Comparison of ENCODE assay signal across 1 cellular context in genomic region chr20:32607324-32607723, GRCh38.
TF ChIP-seq lines count a peak whose summit lies in the region.

No MANE protein-coding gene starts in this region.

TF ChIP-seq in HepG2, 621 proteins besides CTCF, POLR2A, EP300 and RAD21 (continued from another document):
- TF ChIP-seq ZNF687 (CRISPR knock-in tag; IDR thresholded peaks at IDR 0.05) (peak; percentile 21; the same call in 1 of the 2 replicates), NRL (CRISPR knock-in tag; IDR thresholded peaks at IDR 0.05; ENCODE audit: borderline replicate concordance) (0 out of 2 replicates have a peak, but pooled peaks have one; percentile 52), SP4 (CRISPR knock-in tag; IDR thresholded peaks at IDR 0.05) (0 out of 2 replicates have a peak, but pooled peaks have one; percentile 34), ZNF770 (CRISPR knock-in tag; IDR thresholded peaks at IDR 0.05) (peak; percentile 76), ZNF432 (CRISPR knock-in tag; IDR thresholded peaks at IDR 0.05; ENCODE audit: borderline replicate concordance) (no peak), ZNF691 (CRISPR knock-in tag; IDR thresholded peaks at IDR 0.05; ENCODE audit: borderline replicate concordance, low read depth) (no peak), HIVEP1 (CRISPR knock-in tag; IDR thresholded peaks at IDR 0.05) (no peak), PLSCR1 (CRISPR knock-in tag; IDR thresholded peaks at IDR 0.05; ENCODE audit: borderline replicate concordance) (no peak), ZFX (CRISPR knock-in tag; IDR thresholded peaks at IDR 0.05; ENCODE audit: low read depth) (0 out of 2 replicates have a peak, but pooled peaks have one; percentile 5), ZNF550 (CRISPR knock-in tag; IDR thresholded peaks at IDR 0.05; ENCODE audit: borderline replicate concordance) (no peak), ZNF251 (CRISPR knock-in tag; IDR thresholded peaks at IDR 0.05) (no peak)
